ENCODE assay signal across 21 cellular contexts in genomic region chr17:43997170-43997569, GRCh38. TPM values are rescaled to one million over a fixed set of nuclear protein-coding genes. Genes with fewer than 3 reads are reported as not detected.
"Had no signal": no experiment of that assay in that cellular context is flagged by ENCODE, and none has a peak within 500 bp of the region (broad histone marks: within the 10 kb centered on the region; RNA-seq: fewer than 3 reads in every experiment).

No MANE protein-coding gene starts in this region.

RNA-seq across cellular contexts. Expression of gene PYY, which starts 43.4 kb away (rescaled TPM):
- total RNA-seq: activated naive CD4-positive, alpha-beta T cell treated with anti-CD3 and anti-CD28 coated beads for 36 hours; activated naive CD4-positive, alpha-beta T cell treated with anti-CD3 and anti-CD28 coated beads, Interleukin-2, amount 50 U/mL, for 72 hours; activated naive CD8-positive, alpha-beta T cell treated with anti-CD3 and anti-CD28 coated beads for 36 hours; activated naive CD8-positive, alpha-beta T cell treated with anti-CD3 and anti-CD28 coated beads, Interleukin-2, amount 10 ng/mL, durations not matched to agents 7 days and 5 days; activated T-cell treated with anti-CD3 and anti-CD28 coated beads, Interleukin-2, amount 50 U/mL, for 4 hours; activated T-cell treated with anti-CD3 and anti-CD28 coated beads, Interleukin-2, amount 50 U/mL, for 72 hours; activated T-helper 17 cell treated with anti-CD3 and anti-CD28 coated beads, Interleukin-2, amount 50 U/mL, for 72 hours; aorta; ascending aorta; astrocyte; body of pancreas; cardiac muscle cell; cardiac septum; cerebellum; chondrocyte had no signal
- polyA plus RNA-seq: adipose tissue, adrenal gland, cardiac muscle cell had no signal

RNA-seq across cellular contexts. Expression of gene PPY, which starts 54.9 kb away (rescaled TPM):
- total RNA-seq: activated naive CD4-positive, alpha-beta T cell treated with anti-CD3 and anti-CD28 coated beads for 36 hours; activated naive CD4-positive, alpha-beta T cell treated with anti-CD3 and anti-CD28 coated beads, Interleukin-2, amount 50 U/mL, for 72 hours; activated naive CD8-positive, alpha-beta T cell treated with anti-CD3 and anti-CD28 coated beads for 36 hours; activated naive CD8-positive, alpha-beta T cell treated with anti-CD3 and anti-CD28 coated beads, Interleukin-2, amount 10 ng/mL, durations not matched to agents 7 days and 5 days; activated T-cell treated with anti-CD3 and anti-CD28 coated beads, Interleukin-2, amount 50 U/mL, for 4 hours; activated T-cell treated with anti-CD3 and anti-CD28 coated beads, Interleukin-2, amount 50 U/mL, for 72 hours; activated T-helper 1 cell treated with anti-CD3 and anti-CD28 coated beads, Interleukin-12 subunit alpha, Interleukin-12 subunit beta, Interleukin-2, Interleukin-4 antibody, amounts not matched to agents 30 ng/mL and 10 ng/mL and 1 ng/mL, durations not matched to agents 14 hours and 24 hours and 36 hours; activated T-helper 2 cell treated with anti-CD3 and anti-CD28 coated beads, Interferon-gamma antibody, Interleukin-2, Interleukin-4, amounts not matched to agents 10 μg/mL and 5 μg/mL and 100 μg/mL, durations not matched to agents 14 hours and 24 hours and 36 hours; adrenal gland; aorta; ascending aorta; astrocyte; breast epithelium; bronchial epithelial cell; cardiac muscle cell; cardiac septum; cerebellum; chondrocyte had no signal
- polyA plus RNA-seq: adrenal gland, aorta, cardiac muscle cell had no signal
